Comparison of ENCODE assay signal across 8 cellular contexts in genomic region chr2:2613279-2614199, GRCh38.
DNase-seq lines count a peak whose midpoint lies in the region; ATAC-seq, FAIRE-seq and TF ChIP-seq lines count a peak whose summit lies in the region.

No MANE protein-coding gene starts in this region.

- CTCF ChIA-PET in WTC11 (lab: Charles Lee): no interaction called here

- peak; percentile 53 for DNase-seq in GM12891 (ENCODE audit: insufficient read length, low spot score)
- DNase-seq in NCI-H146 treated with DMSO at 0.1 percent for 48 hours (lab: John Stamatoyannopoulos, UW; ENCODE audit: unreplicated experiment): peak; percentile 98
- peak; percentile 91 for DNase-seq in WTC11 (ENCODE audit: low spot score)
- peak; percentile 56 to 99 (median 94) for DNase-seq in caudate nucleus (lab: John Stamatoyannopoulos, UW)
- peak; percentile 77 for DNase-seq in iris pigment epithelial cell (ENCODE audit: low read depth)
- peak; percentile 26 for DNase-seq in smooth muscle cell of the brain vasculature (ENCODE audit: low read depth, low spot score)
- no peak for DNase-seq in MV-4-11 (lab: John Stamatoyannopoulos, UW)

- peaks cover 8% of the 10 kb centered on the region for H3K36me3 Mint-ChIP-seq in WTC11

- ATAC-seq in HG02623 (IDR thresholded peaks at IDR 0.05; ENCODE audit: unreplicated experiment): peak; percentile 100
- peak; percentile 98 for ATAC-seq in WTC11

- peak; percentile 99 for FAIRE-seq in GM12891 (lab: Jason Lieb, UNC)

- POLR2A ChIA-PET in WTC11 (lab: Charles Lee): no interaction called here

- peaks cover 3% of the 10 kb centered on the region; the same call in 1 of the 2 replicates for H3K4me1 Mint-ChIP-seq in WTC11

- H3K4me3 Mint-ChIP-seq in WTC11: peak overlapping the region; percentile 61

- peak overlapping the region; percentile 83 for H3K27ac Mint-ChIP-seq in WTC11

- TF ChIP-seq CTCF in WTC11 (IDR thresholded peaks at IDR 0.05): no peak

- H3K27ac ChIP-seq in caudate nucleus (ENCODE audit: low read depth, low read length): peak overlapping the region; percentile 83

- no peak for TF ChIP-seq POLR2A in GM12891 (IDR thresholded peaks at IDR 0.05; ENCODE audit: low read depth, low read length)

- H3K27me3 Mint-ChIP-seq in WTC11 (ENCODE audit: low read depth): peaks cover 3% of the 10 kb centered on the region; the same call in 1 of the 2 replicates

- peaks cover 16% of the 10 kb centered on the region for H3K9me3 Mint-ChIP-seq in WTC11

TF ChIP-seq in GM12891, 5 proteins besides CTCF, POLR2A, EP300 and RAD21:
- no peak for TF ChIP-seq PAX5 (IDR thresholded peaks at IDR 0.05; ENCODE audit: insufficient read depth, low read length, severe bottlenecking)
- TF ChIP-seq POLR2AphosphoS5 (IDR thresholded peaks at IDR 0.05; ENCODE audit: low read depth, low read length): no peak

TF ChIP-seq in WTC11, 78 proteins besides CTCF, POLR2A, EP300 and RAD21 (continues in another document):
- TF ChIP-seq GTF2I (CRISPR knock-in tag; conservative IDR thresholded peaks at IDR 0.05) (no peak), NR3C1 (CRISPR knock-in tag; conservative IDR thresholded peaks at IDR 0.05; ENCODE audit: low read depth) (no peak), RORB (CRISPR knock-in tag; IDR thresholded peaks at IDR 0.05) (no peak), NFYB (CRISPR knock-in tag; conservative IDR thresholded peaks at IDR 0.05; ENCODE audit: low read depth) (no peak), IRF1 (CRISPR knock-in tag; IDR thresholded peaks at IDR 0.05) (no peak), KAT7 (CRISPR knock-in tag; IDR thresholded peaks at IDR 0.05; ENCODE audit: borderline replicate concordance) (no peak), CDX4 (CRISPR knock-in tag; IDR thresholded peaks at IDR 0.05; ENCODE audit: borderline replicate concordance) (no peak), CREB1 (CRISPR knock-in tag; IDR thresholded peaks at IDR 0.05) (no peak), FOXJ3 (CRISPR knock-in tag; IDR thresholded peaks at IDR 0.05; ENCODE audit: borderline replicate concordance) (no peak), IRF2 (CRISPR knock-in tag; IDR thresholded peaks at IDR 0.05; ENCODE audit: borderline replicate concordance, low read depth) (no peak), ARID4B (CRISPR knock-in tag; IDR thresholded peaks at IDR 0.05; ENCODE audit: borderline replicate concordance) (no peak; the same call in 1 of the 2 replicates), HMGA2 (CRISPR knock-in tag; IDR thresholded peaks at IDR 0.05) (no peak), ETV6 (CRISPR knock-in tag; IDR thresholded peaks at IDR 0.05) (peak; percentile 79; the same call in 1 of the 2 replicates), GRHL2 (CRISPR knock-in tag; IDR thresholded peaks at IDR 0.05; ENCODE audit: insufficient replicate concordance, severe bottlenecking) (no peak), ZNF219 (CRISPR knock-in tag; IDR thresholded peaks at IDR 0.05; ENCODE audit: borderline replicate concordance) (no peak), NFATC4 (CRISPR knock-in tag; IDR thresholded peaks at IDR 0.05) (no peak), FOXK1 (CRISPR knock-in tag; IDR thresholded peaks at IDR 0.05) (peak; percentile 98), CBFB (CRISPR knock-in tag; IDR thresholded peaks at IDR 0.05; ENCODE audit: low read depth) (no peak), ATF6 (CRISPR knock-in tag; IDR thresholded peaks at IDR 0.05) (no peak), MLX (CRISPR knock-in tag; IDR thresholded peaks at IDR 0.05) (no peak), STAT6 (CRISPR knock-in tag; conservative IDR thresholded peaks at IDR 0.05; ENCODE audit: low read depth) (no peak), RELA (CRISPR knock-in tag; IDR thresholded peaks at IDR 0.05; ENCODE audit: borderline replicate concordance) (no peak), ZNF671 (CRISPR knock-in tag; IDR thresholded peaks at IDR 0.05) (no peak), TEAD4 (CRISPR knock-in tag; IDR thresholded peaks at IDR 0.05) (no peak), EMX1 (CRISPR knock-in tag; IDR thresholded peaks at IDR 0.05) (no peak), SMAD4 (CRISPR knock-in tag; IDR thresholded peaks at IDR 0.05) (no peak)
